ENCODE assay signal across 1 cellular context in the genomic region with DNA sequence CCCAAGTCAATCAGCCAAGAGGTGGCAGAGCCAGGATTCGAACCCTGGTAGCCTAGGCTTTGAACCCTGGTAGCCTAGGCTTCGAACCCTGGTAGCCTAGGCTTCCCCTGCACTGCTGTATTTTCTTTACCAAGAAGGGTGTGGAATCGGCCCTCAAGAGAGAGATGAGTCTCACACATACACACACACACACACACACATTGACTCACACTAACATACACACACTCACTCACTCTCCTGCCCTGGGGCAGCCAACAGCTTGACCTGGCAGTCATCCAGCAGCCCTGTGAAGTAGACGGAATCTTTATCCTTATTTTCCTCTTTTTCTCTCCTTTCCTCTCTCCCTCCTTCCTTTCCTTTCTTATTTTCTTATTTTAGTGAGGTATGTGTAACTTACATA.
TF ChIP-seq lines count a peak whose summit lies in the region.

No MANE protein-coding gene starts in this region.

TF ChIP-seq in GM23338, 12 proteins besides CTCF, POLR2A, EP300 and RAD21 (continued from another document):
- TF ChIP-seq, protein P1, sequence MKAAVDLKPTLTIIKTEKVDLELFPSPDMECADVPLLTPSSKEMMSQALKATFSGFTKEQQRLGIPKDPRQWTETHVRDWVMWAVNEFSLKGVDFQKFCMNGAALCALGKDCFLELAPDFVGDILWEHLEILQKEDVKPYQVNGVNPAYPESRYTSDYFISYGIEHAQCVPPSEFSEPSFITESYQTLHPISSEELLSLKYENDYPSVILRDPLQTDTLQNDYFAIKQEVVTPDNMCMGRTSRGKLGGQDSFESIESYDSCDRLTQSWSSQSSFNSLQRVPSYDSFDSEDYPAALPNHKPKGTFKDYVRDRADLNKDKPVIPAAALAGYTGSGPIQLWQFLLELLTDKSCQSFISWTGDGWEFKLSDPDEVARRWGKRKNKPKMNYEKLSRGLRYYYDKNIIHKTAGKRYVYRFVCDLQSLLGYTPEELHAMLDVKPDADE (IDR thresholded peaks at IDR 0.05) = no peak
- TF ChIP-seq ZNF114 (CRISPR knock-in tag; IDR thresholded peaks at IDR 0.05) (no peak), STAT1 (IDR thresholded peaks at IDR 0.05; ENCODE audit: unreplicated experiment) (no peak), JUNB (IDR thresholded peaks at IDR 0.05; ENCODE audit: unreplicated experiment) (no peak)
- TF ChIP-seq, protein P2, sequence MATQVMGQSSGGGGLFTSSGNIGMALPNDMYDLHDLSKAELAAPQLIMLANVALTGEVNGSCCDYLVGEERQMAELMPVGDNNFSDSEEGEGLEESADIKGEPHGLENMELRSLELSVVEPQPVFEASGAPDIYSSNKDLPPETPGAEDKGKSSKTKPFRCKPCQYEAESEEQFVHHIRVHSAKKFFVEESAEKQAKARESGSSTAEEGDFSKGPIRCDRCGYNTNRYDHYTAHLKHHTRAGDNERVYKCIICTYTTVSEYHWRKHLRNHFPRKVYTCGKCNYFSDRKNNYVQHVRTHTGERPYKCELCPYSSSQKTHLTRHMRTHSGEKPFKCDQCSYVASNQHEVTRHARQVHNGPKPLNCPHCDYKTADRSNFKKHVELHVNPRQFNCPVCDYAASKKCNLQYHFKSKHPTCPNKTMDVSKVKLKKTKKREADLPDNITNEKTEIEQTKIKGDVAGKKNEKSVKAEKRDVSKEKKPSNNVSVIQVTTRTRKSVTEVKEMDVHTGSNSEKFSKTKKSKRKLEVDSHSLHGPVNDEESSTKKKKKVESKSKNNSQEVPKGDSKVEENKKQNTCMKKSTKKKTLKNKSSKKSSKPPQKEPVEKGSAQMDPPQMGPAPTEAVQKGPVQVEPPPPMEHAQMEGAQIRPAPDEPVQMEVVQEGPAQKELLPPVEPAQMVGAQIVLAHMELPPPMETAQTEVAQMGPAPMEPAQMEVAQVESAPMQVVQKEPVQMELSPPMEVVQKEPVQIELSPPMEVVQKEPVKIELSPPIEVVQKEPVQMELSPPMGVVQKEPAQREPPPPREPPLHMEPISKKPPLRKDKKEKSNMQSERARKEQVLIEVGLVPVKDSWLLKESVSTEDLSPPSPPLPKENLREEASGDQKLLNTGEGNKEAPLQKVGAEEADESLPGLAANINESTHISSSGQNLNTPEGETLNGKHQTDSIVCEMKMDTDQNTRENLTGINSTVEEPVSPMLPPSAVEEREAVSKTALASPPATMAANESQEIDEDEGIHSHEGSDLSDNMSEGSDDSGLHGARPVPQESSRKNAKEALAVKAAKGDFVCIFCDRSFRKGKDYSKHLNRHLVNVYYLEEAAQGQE (IDR thresholded peaks at IDR 0.05; ENCODE audit: unreplicated experiment) = no peak
